In the genomic region with DNA sequence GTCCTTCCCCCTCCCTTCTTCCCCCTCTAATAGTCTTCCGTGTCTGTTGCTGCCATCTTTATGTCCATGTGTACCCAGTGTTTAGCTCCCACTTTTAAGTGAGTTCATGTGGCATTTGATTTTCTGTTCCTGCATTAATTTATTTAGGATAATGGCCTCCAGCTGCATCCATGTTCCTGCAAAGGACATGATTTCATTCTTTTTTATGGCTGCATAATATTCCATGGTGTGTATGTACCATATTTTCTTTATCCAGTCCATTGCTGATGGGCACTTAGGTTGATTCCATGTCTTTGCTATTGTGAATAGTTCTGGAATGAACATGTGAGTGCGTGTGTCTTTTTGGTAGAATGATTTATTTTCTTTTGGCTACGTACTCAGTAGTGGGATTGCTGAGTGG, we compare ENCODE assay signal across 13 cellular contexts. TPM values are rescaled to one million over a fixed set of nuclear protein-coding genes. Genes with fewer than 3 reads are reported as not detected.
DNase-seq lines count a peak whose midpoint lies in the region; ATAC-seq, FAIRE-seq and TF ChIP-seq lines count a peak whose summit lies in the region.
"Not testable (repeated sequence)": the region's sequence is repeated elsewhere in the genome, so short reads cannot be mapped to it uniquely, and the experiment has no call there.
"Had no signal": no experiment of that assay in that cellular context is flagged by ENCODE, and none has a peak within 500 bp of the region (broad histone marks: within the 10 kb centered on the region; RNA-seq: fewer than 3 reads in every experiment).

No MANE protein-coding gene starts in this region.

- H3K9me3 ChIP-seq in CD8-positive, alpha-beta memory T cell (ENCODE audit: low read length); T-helper 17 cell (ENCODE audit: control insufficient read depth, low read length, poor library complexity, severe bottlenecking); K562 (replicated peaks; ENCODE audit: control insufficient read depth, insufficient read depth, low read depth, low read length): not testable (repeated sequence)

- H3K4me3 Mint-ChIP-seq in CD8-positive, alpha-beta memory T cell; T-helper 17 cell; activated naive CD4-positive, alpha-beta T cell treated with anti-CD3 and anti-CD28 coated beads, Interleukin-2, amount 50 U/mL, for 24 hours; stimulated activated naive CD8-positive, alpha-beta T cell treated with anti-CD3 and anti-CD28 coated beads, Interleukin-15, Interleukin-2, amounts not matched to agents 100 ng/mL and 50 ng/mL, for 24 hours: not testable (repeated sequence)
- H3K4me3 Mint-ChIP-seq in IgD-negative memory B cell = peak overlapping the region in 1 of 4 donors; percentile 34
- H3K4me3 Mint-ChIP-seq in naive thymus-derived CD8-positive, alpha-beta T cell = peak overlapping the region in 1 of 10 donors; percentile 9

- not testable (repeated sequence) for H3K27ac ChIP-seq in CD8-positive, alpha-beta memory T cell (ENCODE audit: low read depth, low read length); K562 (ENCODE audit: extremely low read depth, low read depth, low read length)

- POLR2A ChIA-PET in CD8-positive, alpha-beta memory T cell (lab: Charles Lee) = not testable (repeated sequence)
- POLR2A ChIA-PET in K562 (lab: Yijun Ruan, JAX) = interaction anchor here (1.0 kb wide), 1 partner anchor 18 kb away, joined by 3 read pairs; no protein-coding TSS in a partner anchor
- POLR2A ChIA-PET in naive thymus-derived CD8-positive, alpha-beta T cell (lab: Charles Lee) = interaction anchor here (1.2 kb wide), 1 partner anchor 15 kb away, joined by 3 read pairs; no protein-coding TSS in a partner anchor

- not testable (repeated sequence) for H3K27me3 Mint-ChIP-seq in CD8-positive, alpha-beta memory T cell; IgD-negative memory B cell; T-helper 17 cell; activated naive CD4-positive, alpha-beta T cell treated with anti-CD3 and anti-CD28 coated beads, Interleukin-2, amount 50 U/mL, for 24 hours; naive thymus-derived CD8-positive, alpha-beta T cell; stimulated activated naive CD8-positive, alpha-beta T cell treated with anti-CD3 and anti-CD28 coated beads, Interleukin-15, Interleukin-2, amounts not matched to agents 100 ng/mL and 50 ng/mL, for 24 hours

- CTCF ChIA-PET in CD8-positive, alpha-beta memory T cell (lab: Charles Lee) = not testable (repeated sequence)
- CTCF ChIA-PET in K562 (lab: Yijun Ruan, JAX; ENCODE audit: low intra/inter-chr PET ratio) = interaction anchor here (0.7 kb wide), 1 partner anchor 1189 kb away, joined by 3 read pairs; no protein-coding TSS in a partner anchor

- not testable (repeated sequence) for H2AFZ ChIP-seq in K562 (ENCODE audit: low read depth, low read length)

- intact Hi-C loops in K562 (cut with micrococcal nuclease) = not testable (repeated sequence)

- not testable (repeated sequence) for H3K9me3 Mint-ChIP-seq in CD8-positive, alpha-beta memory T cell; IgD-negative memory B cell; activated naive CD4-positive, alpha-beta T cell treated with anti-CD3 and anti-CD28 coated beads, Interleukin-2, amount 50 U/mL, for 24 hours; naive thymus-derived CD8-positive, alpha-beta T cell; stimulated activated naive CD8-positive, alpha-beta T cell treated with anti-CD3 and anti-CD28 coated beads, Interleukin-15, Interleukin-2, amounts not matched to agents 100 ng/mL and 50 ng/mL, for 24 hours

- not testable (repeated sequence) for TF ChIP-seq POLR2A in K562 (conservative IDR thresholded peaks at IDR 0.05)

- ATAC-seq in T-helper 17 cell; K562; naive thymus-derived CD8-positive, alpha-beta T cell: not testable (repeated sequence)

- not testable (repeated sequence) for TF ChIP-seq CTCF in K562 (IDR thresholded peaks at IDR 0.05 in 2 of 3, conservative IDR thresholded peaks at IDR 0.05 in 1 of 3; ENCODE audit: insufficient read depth in 2 of 3, low read depth in 1 of 3, low read length in 3 of 3)

- in situ Hi-C loops in K562 (cut with MboI) = not testable (repeated sequence)

- H3K9me1 ChIP-seq in K562 (ENCODE audit: control insufficient read depth, insufficient read depth, low read length) = not testable (repeated sequence)

- not testable (repeated sequence) for DNase-seq in CD8-positive, alpha-beta memory T cell; T-helper 17 cell; K562 (ENCODE audit: extremely low read depth in 1 of 4, low spot score in 3 of 4); naive thymus-derived CD8-positive, alpha-beta T cell

- H3K27me3 ChIP-seq in CD8-positive, alpha-beta memory T cell (ENCODE audit: insufficient read depth, low read length, poor library complexity, severe bottlenecking); K562 (ENCODE audit: control insufficient read depth in 2 of 2, insufficient read depth in 2 of 2, low read length in 2 of 2): not testable (repeated sequence)

- not testable (repeated sequence) for TF ChIP-seq RAD21 in K562 (CRISPR knock-in tag; conservative IDR thresholded peaks at IDR 0.05 in 1 of 2, IDR thresholded peaks at IDR 0.05 in 1 of 2)

- H3K79me2 ChIP-seq in K562 (ENCODE audit: control insufficient read depth, insufficient read depth, low read length) = not testable (repeated sequence)

- not testable (repeated sequence) for TF ChIP-seq EP300 in K562 (IDR thresholded peaks at IDR 0.05; ENCODE audit: low read length)

- H3K4me2 ChIP-seq in K562 (ENCODE audit: insufficient read depth, low read length) = not testable (repeated sequence)

- BruUV-seq in K562 (replicated peaks; lab: Mats Ljungman, UMichigan) = not testable (repeated sequence)

- peaks cover 44 to 65% (median 55%) of the 10 kb centered on the region in 3 donors for H3K4me1 Mint-ChIP-seq in CD8-positive, alpha-beta memory T cell
- H3K4me1 Mint-ChIP-seq in IgD-negative memory B cell (peaks cover 20 to 36% (median 34%) of the 10 kb centered on the region in 3 donors), T-helper 17 cell (peaks cover 26% of the 10 kb centered on the region)
- H3K4me1 Mint-ChIP-seq in activated naive CD4-positive, alpha-beta T cell treated with anti-CD3 and anti-CD28 coated beads, Interleukin-2, amount 50 U/mL, for 24 hours = peaks cover 48% of the 10 kb centered on the region
- peaks cover 23 to 60% (median 56%) of the 10 kb centered on the region in 4 donors for H3K4me1 Mint-ChIP-seq in naive thymus-derived CD8-positive, alpha-beta T cell
- H3K4me1 Mint-ChIP-seq in stimulated activated naive CD8-positive, alpha-beta T cell treated with anti-CD3 and anti-CD28 coated beads, Interleukin-15, Interleukin-2, amounts not matched to agents 100 ng/mL and 50 ng/mL, for 24 hours (ENCODE audit: low read depth) = peaks cover 40% of the 10 kb centered on the region

- H3K9ac ChIP-seq in K562 (ENCODE audit: insufficient read depth in 1 of 2, low read depth in 2 of 2, low read length in 2 of 2) = not testable (repeated sequence)

- not testable (repeated sequence) for H3K4me3 ChIP-seq in CD8-positive, alpha-beta memory T cell (ENCODE audit: low read length); K562

- FAIRE-seq in K562 (lab: Jason Lieb, UNC) = not testable (repeated sequence)

- peaks cover 23% of the 10 kb centered on the region for H3K4me1 ChIP-seq in CD8-positive, alpha-beta memory T cell (ENCODE audit: insufficient read depth, low read length)
- not testable (repeated sequence) for H3K4me1 ChIP-seq in K562 (replicated peaks in 1 of 2; ENCODE audit: control insufficient read depth in 2 of 2, insufficient read depth in 2 of 2, low read length in 2 of 2)

- H3K27ac Mint-ChIP-seq in CD8-positive, alpha-beta memory T cell = peak overlapping the region in 7 of 8 donors; percentile 4 to 82 (median 56)
- H3K27ac Mint-ChIP-seq in IgD-negative memory B cell (peak overlapping the region in 2 of 3 donors; percentile 50 to 80), T-helper 17 cell (peak overlapping the region; percentile 30)
- peak overlapping the region; percentile 51 for H3K27ac Mint-ChIP-seq in activated naive CD4-positive, alpha-beta T cell treated with anti-CD3 and anti-CD28 coated beads, Interleukin-2, amount 50 U/mL, for 24 hours
- H3K27ac Mint-ChIP-seq in naive thymus-derived CD8-positive, alpha-beta T cell = peak overlapping the region in 7 of 10 donors; percentile 33 to 88 (median 74)
- H3K27ac Mint-ChIP-seq in stimulated activated naive CD8-positive, alpha-beta T cell treated with anti-CD3 and anti-CD28 coated beads, Interleukin-15, Interleukin-2, amounts not matched to agents 100 ng/mL and 50 ng/mL, for 24 hours = peak overlapping the region; percentile 59

- 93% methylated on average over 3 of the region's 3 CpGs for WGBS in K562 (ENCODE audit: insufficient coverage, low coverage, missing lambda C conversion rate)

- H3K36me3 Mint-ChIP-seq in CD8-positive, alpha-beta memory T cell = peaks cover 25 to 59% (median 34%) of the 10 kb centered on the region in 3 donors
- peaks cover 19% of the 10 kb centered on the region for H3K36me3 Mint-ChIP-seq in IgD-negative memory B cell
- H3K36me3 Mint-ChIP-seq in T-helper 17 cell (ENCODE audit: low read depth) = not testable (repeated sequence)
- peaks cover 29% of the 10 kb centered on the region for H3K36me3 Mint-ChIP-seq in activated naive CD4-positive, alpha-beta T cell treated with anti-CD3 and anti-CD28 coated beads, Interleukin-2, amount 50 U/mL, for 24 hours
- peaks cover 10 to 70% (median 30%) of the 10 kb centered on the region in 3 donors for H3K36me3 Mint-ChIP-seq in naive thymus-derived CD8-positive, alpha-beta T cell
- peaks cover 65% of the 10 kb centered on the region for H3K36me3 Mint-ChIP-seq in stimulated activated naive CD8-positive, alpha-beta T cell treated with anti-CD3 and anti-CD28 coated beads, Interleukin-15, Interleukin-2, amounts not matched to agents 100 ng/mL and 50 ng/mL, for 24 hours (ENCODE audit: low read depth)

- H4K20me1 ChIP-seq in K562 (replicated peaks; ENCODE audit: control insufficient read depth, insufficient read depth, low read length) = not testable (repeated sequence)

- peaks cover 12% of the 10 kb centered on the region for H3K36me3 ChIP-seq in CD8-positive, alpha-beta memory T cell (ENCODE audit: insufficient read depth, low read length)
- H3K36me3 ChIP-seq in K562 (ENCODE audit: control insufficient read depth, insufficient read depth, low read length) = peaks cover 24% of the 10 kb centered on the region; the same call in 2 of the 3 replicates

RNA-seq across cellular contexts. Expression of a gene that starts 9.0 kb away (rescaled TPM):
- total RNA-seq in CD8-positive, alpha-beta memory T cell = 10 to 100 TPM; 15.2 to 16.2 TPM
- 32.4 TPM for polyA plus RNA-seq in CD8-positive, alpha-beta memory T cell
- polyA plus RNA-seq in IgD-negative memory B cell = 58.6 TPM
- 10 to 100 TPM; 10.1 to 13.6 TPM for total RNA-seq in T-helper 17 cell
- not detected in 2 replicates for total RNA-seq in K562 (2011; cell fraction: chromatin; rRNA removed; ENCODE audit: low replicate concordance)
- total RNA-seq in K562 (2011; cell fraction: nucleolus; rRNA removed) = not detected in 2 replicates
- total RNA-seq in K562 (2011; cell fraction: nucleoplasm; rRNA removed) = not detected in 2 replicates
- not detected in 2 replicates for total RNA-seq in K562 (2014; rRNA removed)
- not detected in 2 replicates for total RNA-seq in K562 (2014; rRNA removed; fragmentation: Illumina TruSeq; extraction: Trizol)
- not detected in 2 replicates for total RNA-seq in K562 (2015; rRNA removed; fragmentation: Illumina TruSeq; extraction: Trizol)
- not detected in 2 replicates for total RNA-seq in K562 (2021)
- polyA plus RNA-seq in K562 (2011; rRNA removed) = not detected in 2 replicates
- not detected in 2 replicates for polyA plus RNA-seq in K562 (2011; cell fraction: cytosol; rRNA removed)
- polyA plus RNA-seq in K562 (2011; cell fraction: nucleus; rRNA removed) = not detected in 2 replicates
- polyA plus RNA-seq in K562 (2012) = 0.08 and 0.13 TPM in 2 replicates
- polyA plus RNA-seq in K562 (2014; fragmentation: Illumina TruSeq; extraction: Trizol) = not detected in 2 replicates
- under 1 TPM in 1 of 2 experiments, not detected in 1; 0.75 TPM for polyA plus RNA-seq in K562 (2014; fragmentation: Nextera tagmentation; extraction: Ambion mirVana)
- not detected in 2 replicates for polyA plus RNA-seq in K562 (2014; rRNA removed)
- not detected in 2 replicates for polyA minus RNA-seq in K562 (2011; rRNA and poly(A)+ RNA removed)
- not detected in 2 replicates for polyA minus RNA-seq in K562 (2011; cell fraction: cytosol; rRNA and poly(A)+ RNA removed)
- polyA minus RNA-seq in K562 (2011; cell fraction: nucleus; rRNA and poly(A)+ RNA removed) = not detected in 2 replicates
- 10 to 100 TPM; 31.1 to 31.3 TPM for total RNA-seq in naive thymus-derived CD8-positive, alpha-beta T cell
- polyA plus RNA-seq in naive thymus-derived CD8-positive, alpha-beta T cell = 10 to 100 TPM; 22.2 to 37.0 (median 26.1) TPM
- total RNA-seq: A172, A673, Calu3, Daoy, G401 had no signal
- polyA plus RNA-seq: BJ had no signal

RNA-seq across cellular contexts. Expression of a gene that starts 48.5 kb away (rescaled TPM):
- 10 to 100 TPM; 62.3 to 63.7 TPM for total RNA-seq in CD8-positive, alpha-beta memory T cell
- polyA plus RNA-seq in CD8-positive, alpha-beta memory T cell = 160 TPM
- polyA plus RNA-seq in IgD-negative memory B cell = 88.0 TPM
- 10 to 100 TPM; 74.2 to 75.3 TPM for total RNA-seq in T-helper 17 cell
- 55.3 and 67.8 TPM in 2 replicates for total RNA-seq in K562 (2011; cell fraction: chromatin; rRNA removed; ENCODE audit: low replicate concordance)
- total RNA-seq in K562 (2011; cell fraction: nucleolus; rRNA removed) = 51.5 and 53.9 TPM in 2 replicates
- total RNA-seq in K562 (2011; cell fraction: nucleoplasm; rRNA removed) = 80.2 and 95.0 TPM in 2 replicates
- total RNA-seq in K562 (2014; rRNA removed) = 28.7 and 29.6 TPM in 2 replicates
- 31.9 and 33.3 TPM in 2 replicates for total RNA-seq in K562 (2014; rRNA removed; fragmentation: Illumina TruSeq; extraction: Trizol)
- total RNA-seq in K562 (2015; rRNA removed; fragmentation: Illumina TruSeq; extraction: Trizol) = 29.0 and 32.3 TPM in 2 replicates
- 43.5 and 47.2 TPM in 2 replicates for total RNA-seq in K562 (2021)
- 65.0 and 84.1 TPM in 2 replicates for polyA plus RNA-seq in K562 (2011; rRNA removed)
- 53.0 and 66.2 TPM in 2 replicates for polyA plus RNA-seq in K562 (2011; cell fraction: cytosol; rRNA removed)
- 27.2 and 29.6 TPM in 2 replicates for polyA plus RNA-seq in K562 (2011; cell fraction: nucleus; rRNA removed)
- polyA plus RNA-seq in K562 (2012) = 34.3 and 47.4 TPM in 2 replicates
- polyA plus RNA-seq in K562 (2014; fragmentation: Illumina TruSeq; extraction: Trizol) = 42.3 and 45.6 TPM in 2 replicates
- 10 to 100 TPM in 1 of 2 experiments, 1 to 10 TPM in 1; 6.0 to 19.0 TPM for polyA plus RNA-seq in K562 (2014; fragmentation: Nextera tagmentation; extraction: Ambion mirVana)
- polyA plus RNA-seq in K562 (2014; rRNA removed) = 41.1 and 45.7 TPM in 2 replicates
- polyA minus RNA-seq in K562 (2011; rRNA and poly(A)+ RNA removed) = 40.3 and 46.8 TPM in 2 replicates
- 25.1 and 25.8 TPM in 2 replicates for polyA minus RNA-seq in K562 (2011; cell fraction: cytosol; rRNA and poly(A)+ RNA removed)
- polyA minus RNA-seq in K562 (2011; cell fraction: nucleus; rRNA and poly(A)+ RNA removed) = 16.4 and 22.5 TPM in 2 replicates
- 100 to 1,000 TPM; 105 to 108 TPM for total RNA-seq in naive thymus-derived CD8-positive, alpha-beta T cell
- polyA plus RNA-seq in naive thymus-derived CD8-positive, alpha-beta T cell = 100 to 1,000 TPM; 160 to 178 (median 173) TPM

RNA-seq across cellular contexts. Expression of a gene that starts 58.0 kb away (rescaled TPM):
- 10 to 100 TPM; 61.5 to 62.8 TPM for total RNA-seq in CD8-positive, alpha-beta memory T cell
- polyA plus RNA-seq in CD8-positive, alpha-beta memory T cell = 232 TPM
- polyA plus RNA-seq in IgD-negative memory B cell (494 TPM), K562 (2011; rRNA removed) (2.6 and 9.4 TPM in 2 replicates), K562 (2014; fragmentation: Illumina TruSeq; extraction: Trizol) (3.6 and 3.7 TPM in 2 replicates), K562 (2014; fragmentation: Nextera tagmentation; extraction: Ambion mirVana) (10 to 100 TPM in 1 of 2 experiments, 1 to 10 TPM in 1; 6.9 to 10.2 TPM), K562 (2014; rRNA removed) (1.9 and 2.5 TPM in 2 replicates)
- total RNA-seq in T-helper 17 cell (100 to 1,000 TPM; 249 to 322 TPM), K562 (2014; rRNA removed) (1.3 and 1.6 TPM in 2 replicates), K562 (2014; rRNA removed; fragmentation: Illumina TruSeq; extraction: Trizol) (2.9 and 3.5 TPM in 2 replicates), K562 (2015; rRNA removed; fragmentation: Illumina TruSeq; extraction: Trizol) (9.3 and 10.0 TPM in 2 replicates), K562 (2021) (2.3 TPM in 2 replicates)
- 3.6 and 4.7 TPM in 2 replicates for total RNA-seq in K562 (2011; cell fraction: chromatin; rRNA removed; ENCODE audit: low replicate concordance)
- total RNA-seq in K562 (2011; cell fraction: nucleolus; rRNA removed) = 2.6 and 4.0 TPM in 2 replicates
- total RNA-seq in K562 (2011; cell fraction: nucleoplasm; rRNA removed) = 4.1 and 5.4 TPM in 2 replicates
- 1.7 and 5.1 TPM in 2 replicates for polyA plus RNA-seq in K562 (2011; cell fraction: cytosol; rRNA removed)
- polyA plus RNA-seq in K562 (2011; cell fraction: nucleus; rRNA removed) = 0.97 and 2.6 TPM in 2 replicates
- polyA plus RNA-seq in K562 (2012) = 3.7 and 8.1 TPM in 2 replicates
- 2.0 and 6.3 TPM in 2 replicates for polyA minus RNA-seq in K562 (2011; rRNA and poly(A)+ RNA removed)
- 2.6 TPM in 1 of 2 replicates, not detected in the other for polyA minus RNA-seq in K562 (2011; cell fraction: cytosol; rRNA and poly(A)+ RNA removed)
- polyA minus RNA-seq in K562 (2011; cell fraction: nucleus; rRNA and poly(A)+ RNA removed) = 0.78 and 0.81 TPM in 2 replicates
- 10 to 100 TPM in 1 of 2 experiments, 1 to 10 TPM in 1; 8.4 to 10.4 TPM for total RNA-seq in naive thymus-derived CD8-positive, alpha-beta T cell
- 10 to 100 TPM in 2 of 3 donors, 1 to 10 TPM in 1; 9.2 to 35.5 (median 13.1) TPM for polyA plus RNA-seq in naive thymus-derived CD8-positive, alpha-beta T cell
- total RNA-seq: A172, A673, Calu3, G401 had no signal

Comparison
In these comparisons a context has a peak if more than half of its experiments do, and no peak if none do; other contexts are left out.
1. RNA of a gene that starts 9.0 kb away (total RNA-seq): 31.1 to 31.3 TPM in naive thymus-derived CD8-positive, alpha-beta T cell, 15.2 to 16.2 TPM in CD8-positive, alpha-beta memory T cell and 10.1 to 13.6 TPM in T-helper 17 cell; not detected in K562; every median in the first group is over 10 times any median in the second.
2. RNA of a gene that starts 58.0 kb away (total RNA-seq): 249 to 322 TPM in T-helper 17 cell and 61.5 to 62.8 TPM in CD8-positive, alpha-beta memory T cell; 8.4 to 10.4 TPM in naive thymus-derived CD8-positive, alpha-beta T cell and 1.3 to 10.0 TPM in K562; every median in the first group is over 4 times any median in the second.
3. Peak in every context shown above with its lines, with median percentiles within 50 percentile points of each other: H3K27ac Mint-ChIP-seq.